1 cellular context compared by ENCODE assay signal in the genomic region with DNA sequence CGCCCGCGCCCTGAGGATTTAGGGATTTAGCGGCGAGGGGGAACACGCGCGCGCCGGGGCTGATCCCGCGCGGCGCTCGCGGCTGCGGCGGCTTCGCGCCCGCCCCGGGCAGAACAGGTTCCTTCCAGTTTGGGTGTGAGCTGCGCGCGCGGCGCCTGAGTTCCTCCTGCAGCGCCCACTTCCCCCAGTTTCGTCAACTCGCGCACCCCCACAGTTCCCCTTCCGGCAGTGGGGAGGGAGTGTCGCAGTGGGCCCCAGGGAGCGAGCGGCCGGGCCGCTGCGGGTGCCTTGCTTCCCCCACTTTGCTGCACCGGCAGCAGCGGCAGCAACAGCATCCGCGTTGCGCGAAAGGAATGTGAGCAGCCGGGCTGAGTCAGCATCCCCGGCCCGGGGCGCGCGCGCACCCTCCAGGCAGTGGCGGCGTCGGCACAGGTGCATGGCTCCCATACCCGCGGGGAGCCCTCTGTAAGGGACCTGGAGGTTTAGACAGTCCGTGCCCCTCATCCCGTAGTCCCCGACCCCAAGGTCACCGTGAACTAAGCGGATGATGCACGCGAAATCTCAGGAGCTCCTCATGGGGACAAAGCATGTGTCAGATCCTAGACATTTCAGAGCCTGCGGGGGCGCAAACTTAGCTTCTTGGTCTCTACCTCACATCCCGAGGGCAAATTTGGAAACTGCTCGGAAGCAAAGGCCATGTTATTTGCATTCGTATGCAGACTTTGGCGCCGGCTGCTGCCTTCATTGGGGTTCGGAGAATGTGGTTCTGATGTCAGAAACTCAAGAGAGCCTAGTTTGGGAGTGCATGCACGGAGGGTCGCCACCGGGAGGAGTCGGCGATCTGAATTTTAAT.
A peak's percentile ranks its signal among the peaks of the same experiment; 100 is the strongest.
TF ChIP-seq lines count a peak whose summit lies in the region.

No MANE protein-coding gene starts in this region.

TF ChIP-seq in H1, 55 proteins besides CTCF, POLR2A, EP300 and RAD21 (continued from another document):
- TF ChIP-seq POLR2AphosphoS5 (IDR thresholded peaks at IDR 0.05; ENCODE audit: low read depth, low read length) (peak; percentile 21), CBX5 (IDR thresholded peaks at IDR 0.05; ENCODE audit: low read depth, low read length) (no peak), FOSL1 (IDR thresholded peaks at IDR 0.05; ENCODE audit: insufficient read depth, low read depth, low read length) (no peak), CREB1 (IDR thresholded peaks at IDR 0.05) (0 out of 2 replicates have a peak, but pooled peaks have one; percentile 4), JUN (IDR thresholded peaks at IDR 0.05; ENCODE audit: low read depth, low read length) (no peak), RXRA (IDR thresholded peaks at IDR 0.05; ENCODE audit: insufficient read depth, low read depth, low read length) (no peak), ATF2 (IDR thresholded peaks at IDR 0.05; ENCODE audit: low read length) (no peak), BACH1 (IDR thresholded peaks at IDR 0.05; ENCODE audit: low read length) (peak; percentile 89), PHF8 (conservative IDR thresholded peaks at IDR 0.05; ENCODE audit: low read depth, low read length) (peak; percentile 18), SAP30 (IDR thresholded peaks at IDR 0.05; ENCODE audit: insufficient read depth, insufficient replicate concordance, low read length) (no peak), KDM1A (IDR thresholded peaks at IDR 0.05; ENCODE audit: borderline replicate concordance, low read length) (peak; percentile 27; the same call in 1 of the 2 replicates), SRF (IDR thresholded peaks at IDR 0.05; ENCODE audit: low read depth, low read length) (no peak), EZH2 (IDR thresholded peaks at IDR 0.05; ENCODE audit: low read depth, low read length, severe bottlenecking) (peak; percentile 43), TAF1 (IDR thresholded peaks at IDR 0.05; ENCODE audit: low read depth, low read length) (peak; percentile 65), CHD7 (IDR thresholded peaks at IDR 0.05; ENCODE audit: insufficient replicate concordance, low read length) (no peak), TBP (IDR thresholded peaks at IDR 0.05; ENCODE audit: low read depth, low read length) (0 out of 2 replicates have a peak, but pooled peaks have one; percentile 27), HDAC2 (IDR thresholded peaks at IDR 0.05; ENCODE audit: borderline replicate concordance in 1 of 2, low read depth in 2 of 2, low read length in 2 of 2) (peak in 1 of 2 experiments; percentile 84; a peak in 2 of 4 replicates), KDM4A (IDR thresholded peaks at IDR 0.05; ENCODE audit: low read depth, low read length, severe bottlenecking) (peak; percentile 89), MAFK (IDR thresholded peaks at IDR 0.05; ENCODE audit: low read depth, low read length) (peak; percentile 90; the same call in 1 of the 2 replicates), SP1 (IDR thresholded peaks at IDR 0.05; ENCODE audit: low read depth, low read length) (no peak), SIX5 (IDR thresholded peaks at IDR 0.05; ENCODE audit: low read depth, low read length) (no peak), SUZ12 (IDR thresholded peaks at IDR 0.05; ENCODE audit: low read length) (peak; percentile 42; the same call in 1 of the 2 replicates), CBX8 (IDR thresholded peaks at IDR 0.05; ENCODE audit: borderline replicate concordance, low read depth, low read length) (no peak), RBBP5 (IDR thresholded peaks at IDR 0.05; ENCODE audit: borderline replicate concordance, low read depth, low read length) (no peak; the same call in 1 of the 2 replicates), SP2 (IDR thresholded peaks at IDR 0.05; ENCODE audit: low read length) (no peak), SIN3A (conservative IDR thresholded peaks at IDR 0.05 in 1 of 2, IDR thresholded peaks at IDR 0.05 in 1 of 2; ENCODE audit: low read depth in 1 of 2, low read length in 2 of 2) (no peak; a peak in 1 of 4 replicates), JUND (IDR thresholded peaks at IDR 0.05; ENCODE audit: low read length) (no peak), TAF7 (optimal IDR thresholded peaks at IDR 0.05; ENCODE audit: borderline replicate concordance, low read depth, low read length) (peak; percentile 47)
- TF ChIP-seq, protein P1, sequence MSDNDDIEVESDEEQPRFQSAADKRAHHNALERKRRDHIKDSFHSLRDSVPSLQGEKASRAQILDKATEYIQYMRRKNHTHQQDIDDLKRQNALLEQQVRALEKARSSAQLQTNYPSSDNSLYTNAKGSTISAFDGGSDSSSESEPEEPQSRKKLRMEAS (IDR thresholded peaks at IDR 0.05): peak; percentile 76
- TF ChIP-seq, protein P2, sequence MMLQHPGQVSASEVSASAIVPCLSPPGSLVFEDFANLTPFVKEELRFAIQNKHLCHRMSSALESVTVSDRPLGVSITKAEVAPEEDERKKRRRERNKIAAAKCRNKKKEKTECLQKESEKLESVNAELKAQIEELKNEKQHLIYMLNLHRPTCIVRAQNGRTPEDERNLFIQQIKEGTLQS (IDR thresholded peaks at IDR 0.05; ENCODE audit: insufficient read depth, low read depth, low read length): no peak
- TF ChIP-seq, protein P3, sequence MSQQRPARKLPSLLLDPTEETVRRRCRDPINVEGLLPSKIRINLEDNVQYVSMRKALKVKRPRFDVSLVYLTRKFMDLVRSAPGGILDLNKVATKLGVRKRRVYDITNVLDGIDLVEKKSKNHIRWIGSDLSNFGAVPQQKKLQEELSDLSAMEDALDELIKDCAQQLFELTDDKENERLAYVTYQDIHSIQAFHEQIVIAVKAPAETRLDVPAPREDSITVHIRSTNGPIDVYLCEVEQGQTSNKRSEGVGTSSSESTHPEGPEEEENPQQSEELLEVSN (IDR thresholded peaks at IDR 0.05): no peak
TF ChIP-seq in H1: peak in this region for 16.
